In the genomic region with DNA sequence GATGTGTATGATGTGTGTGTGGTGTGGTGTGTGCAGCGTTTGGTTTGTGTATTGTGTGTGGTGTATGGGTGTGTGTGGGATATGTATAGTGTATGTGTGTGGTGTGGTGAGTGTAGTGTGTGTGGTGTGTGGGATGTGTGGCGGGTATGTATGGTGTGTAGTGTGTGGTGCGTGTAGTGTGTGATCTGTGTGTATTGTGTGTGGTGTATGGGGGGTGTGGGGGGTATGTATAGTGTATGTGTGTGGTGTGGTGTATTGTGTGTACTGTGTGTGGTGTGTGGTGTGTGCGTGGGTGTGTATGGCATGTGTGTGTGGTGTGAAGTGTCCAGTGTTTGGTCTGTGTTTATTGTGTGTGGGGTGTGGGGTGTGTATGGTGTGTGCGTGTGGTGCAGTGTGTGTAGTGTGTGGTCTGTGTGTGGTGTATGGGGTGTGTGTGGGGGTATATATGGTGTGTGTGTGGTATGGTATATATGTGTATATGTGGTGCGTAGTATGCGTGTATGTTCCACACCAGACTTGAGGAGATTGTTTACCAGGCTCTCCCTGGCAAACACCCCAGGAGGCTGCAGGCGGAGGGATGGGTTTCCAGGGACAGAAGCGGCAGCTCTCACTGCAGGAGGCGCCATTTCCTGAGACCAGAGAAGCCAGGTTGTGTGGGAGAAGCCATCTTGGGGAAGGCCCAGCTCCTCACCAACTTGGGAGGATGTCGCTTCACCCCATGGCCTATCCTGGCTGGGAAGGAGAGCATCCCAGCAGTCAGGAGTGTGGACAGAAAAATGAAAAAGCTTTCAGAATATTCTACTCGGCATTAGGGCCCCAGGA, we compare ENCODE assay signal across 32 cellular contexts.
DNase-seq lines count a peak whose midpoint lies in the region; ATAC-seq and TF ChIP-seq lines count a peak whose summit lies in the region.
"Had no signal": no experiment of that assay in that cellular context is flagged by ENCODE, and none has a peak within 500 bp of the region (broad histone marks: within the 10 kb centered on the region; RNA-seq: fewer than 3 reads in every experiment).

No MANE protein-coding gene starts in this region.

- no peak overlapping the region for H3K27ac Mint-ChIP-seq in stimulated activated effector memory CD8-positive, alpha-beta T cell treated with anti-CD3 and anti-CD28 coated beads, Interleukin-12 subunit alpha, Interleukin-12 subunit beta, amount 100 ng/mL, for 72 hours
- H3K27ac Mint-ChIP-seq: activated T-helper 1 cell treated with anti-CD3 and anti-CD28 coated beads, Interleukin-12 subunit alpha, Interleukin-12 subunit beta, Interleukin-2, Interleukin-4 antibody, amounts not matched to agents 30 ng/mL and 10 ng/mL and 1 ng/mL, durations not matched to agents 14 hours and 24 hours and 36 hours; type B pancreatic cell had no signal

- peaks cover 4% of the 10 kb centered on the region for H3K9me3 Mint-ChIP-seq in stimulated activated effector memory CD8-positive, alpha-beta T cell treated with anti-CD3 and anti-CD28 coated beads, Interleukin-12 subunit alpha, Interleukin-12 subunit beta, amount 100 ng/mL, for 72 hours
- H3K9me3 Mint-ChIP-seq: activated T-helper 1 cell treated with anti-CD3 and anti-CD28 coated beads, Interleukin-12 subunit alpha, Interleukin-12 subunit beta, Interleukin-2, Interleukin-4 antibody, amounts not matched to agents 30 ng/mL and 10 ng/mL and 1 ng/mL, durations not matched to agents 14 hours and 24 hours and 36 hours; central memory CD8-positive, alpha-beta T cell had no signal

- no peak overlapping the region for H2AFZ ChIP-seq in hepatocyte

- H3K9me2 ChIP-seq in hepatocyte (replicated peaks; ENCODE audit: insufficient read depth) = no peaks in the 10 kb centered on the region

- peaks cover 6% of the 10 kb centered on the region for H3K4me1 Mint-ChIP-seq in stimulated activated effector memory CD8-positive, alpha-beta T cell treated with anti-CD3 and anti-CD28 coated beads, Interleukin-12 subunit alpha, Interleukin-12 subunit beta, amount 100 ng/mL, for 72 hours
- H3K4me1 Mint-ChIP-seq: central memory CD8-positive, alpha-beta T cell had no signal

- TF ChIP-seq CTCF in hepatocyte (IDR thresholded peaks at IDR 0.05; ENCODE audit: poor library complexity) = peak; percentile 20
- no peak for TF ChIP-seq CTCF in left ventricle myocardium inferior (IDR thresholded peaks at IDR 0.05; ENCODE audit: borderline replicate concordance)

- H3K9me3 ChIP-seq in hepatocyte (ENCODE audit: low read depth) (no peaks in the 10 kb centered on the region), left ventricle myocardium inferior (replicated peaks) (peaks cover 18% of the 10 kb centered on the region)
- H3K9me3 ChIP-seq: lower lobe of right lung had no signal

- peak overlapping the region; percentile 68 for H3K27ac ChIP-seq in hepatocyte
- no peak overlapping the region for H3K27ac ChIP-seq in left ventricle myocardium inferior (replicated peaks)
- H3K27ac ChIP-seq: BLaER1 treated with 17β-estradiol and CSF1 and Interleukin-3, amounts not matched to agents 10 nM and 100 nM; lower lobe of right lung had no signal

- peak; percentile 28; the same call in 2 of the 3 replicates for ATAC-seq in SK-N-SH treated with all-trans-retinoic acid at 6 μM for 48 hours
- ATAC-seq in stimulated activated effector memory CD8-positive, alpha-beta T cell treated with anti-CD3 and anti-CD28 coated beads, Interleukin-12 subunit alpha, Interleukin-12 subunit beta, amount 100 ng/mL, for 72 hours = peak; percentile 39
- ATAC-seq: HCT116, PC-3 had no signal

- H3K4me1 ChIP-seq in hepatocyte (ENCODE audit: insufficient read depth) (no peaks in the 10 kb centered on the region), left ventricle myocardium inferior (no peaks in the 10 kb centered on the region)
- H3K4me1 ChIP-seq: BLaER1 treated with 17β-estradiol and CSF1 and Interleukin-3, amounts not matched to agents 10 nM and 100 nM; lower lobe of right lung had no signal

- intact Hi-C loops in left ventricle myocardium inferior (cut with micrococcal nuclease) = no loop called here

- H3K36me3 ChIP-seq in hepatocyte (replicated peaks; ENCODE audit: insufficient read depth, low read depth) = no peaks in the 10 kb centered on the region
- H3K36me3 ChIP-seq in left ventricle myocardium inferior = no peaks in the 10 kb centered on the region
- H3K36me3 ChIP-seq: BLaER1 treated with 17β-estradiol and CSF1 and Interleukin-3, amounts not matched to agents 10 nM and 100 nM; lower lobe of right lung had no signal

- no peaks in the 10 kb centered on the region for H4K20me1 ChIP-seq in hepatocyte (ENCODE audit: insufficient read depth, poor library complexity, severe bottlenecking)
- H4K20me1 ChIP-seq: BLaER1 treated with 17β-estradiol and CSF1 and Interleukin-3, amounts not matched to agents 10 nM and 100 nM had no signal

- no peak overlapping the region for H3K4me2 ChIP-seq in hepatocyte
- H3K4me2 ChIP-seq: BLaER1 treated with 17β-estradiol and CSF1 and Interleukin-3, amounts not matched to agents 10 nM and 100 nM; smooth muscle cell had no signal

- H3K4me3 ChIP-seq in hepatocyte = no peak overlapping the region
- no peak overlapping the region for H3K4me3 ChIP-seq in left ventricle myocardium inferior
- H3K4me3 ChIP-seq: BLaER1 treated with 17β-estradiol and CSF1 and Interleukin-3, amounts not matched to agents 10 nM and 100 nM; lower lobe of right lung; smooth muscle cell had no signal

- no peaks in the 10 kb centered on the region for H3K79me2 ChIP-seq in hepatocyte

- no peak overlapping the region for H3K4me3 Mint-ChIP-seq in stimulated activated effector memory CD8-positive, alpha-beta T cell treated with anti-CD3 and anti-CD28 coated beads, Interleukin-12 subunit alpha, Interleukin-12 subunit beta, amount 100 ng/mL, for 72 hours
- H3K4me3 Mint-ChIP-seq: activated T-helper 1 cell treated with anti-CD3 and anti-CD28 coated beads, Interleukin-12 subunit alpha, Interleukin-12 subunit beta, Interleukin-2, Interleukin-4 antibody, amounts not matched to agents 30 ng/mL and 10 ng/mL and 1 ng/mL, durations not matched to agents 14 hours and 24 hours and 36 hours; central memory CD8-positive, alpha-beta T cell; type B pancreatic cell had no signal

- DNase-seq in NCI-H748 (lab: John Stamatoyannopoulos, UW; ENCODE audit: unreplicated experiment) = peak; percentile 9
- no peak for DNase-seq in NCI-H748 treated with DMSO at 0.1 percent for 48 hours (lab: John Stamatoyannopoulos, UW)
- peak; percentile 30 for DNase-seq in hepatocyte (ENCODE audit: low spot score)
- DNase-seq in stimulated activated effector memory CD8-positive, alpha-beta T cell treated with anti-CD3 and anti-CD28 coated beads, Interleukin-12 subunit alpha, Interleukin-12 subunit beta, amount 100 ng/mL, for 72 hours (ENCODE audit: low spot score in 2 of 2) = no peak
- DNase-seq in stimulated activated CD4-positive, alpha-beta T cell treated with anti-CD3 and anti-CD28 coated beads, Interleukin-12 subunit alpha, Interleukin-12 subunit beta, amount 100 ng/mL, for 4 hours = no peak
- DNase-seq in activated T-cell treated with anti-CD3 and anti-CD28 coated beads, Interleukin-2, amount 50 U/mL, for 48 hours = no peak
- no peak for DNase-seq in left ventricle myocardium inferior
- DNase-seq: activated CD4-positive, alpha-beta T cell treated with anti-CD3 and anti-CD28 coated beads for 48 hours; activated naive CD4-positive, alpha-beta T cell treated with anti-CD3 and anti-CD28 coated beads, Interleukin-2, amount 50 U/mL, for 16 hours; aorta; EL; foreskin fibroblast; hippocampal formation; islet precursor cell; Kasumi-1; lower lobe of right lung; NCI-H1092; NCI-H2029 treated with DMSO at 0.1 percent for 48 hours; NCI-H226; NCI-H82; nucleus accumbens; PC-3; SHP77; stimulated activated CD4-positive, alpha-beta T cell treated with anti-CD3 and anti-CD28 coated beads, Interleukin-4, amount 100 ng/mL, for 24 hours; T-helper 1 cell had no signal

- 85% methylated on average over 10 of the region's 12 CpGs for WGBS in hepatocyte (ENCODE audit: low lambda C conversion rate, missing lambda C conversion rate)

- H3K36me3 Mint-ChIP-seq in stimulated activated effector memory CD8-positive, alpha-beta T cell treated with anti-CD3 and anti-CD28 coated beads, Interleukin-12 subunit alpha, Interleukin-12 subunit beta, amount 100 ng/mL, for 72 hours = no peaks in the 10 kb centered on the region

- H3K27me3 ChIP-seq in hepatocyte (no peaks in the 10 kb centered on the region), left ventricle myocardium inferior (ENCODE audit: low read depth) (no peaks in the 10 kb centered on the region)
- H3K27me3 ChIP-seq: BLaER1 treated with 17β-estradiol and CSF1 and Interleukin-3, amounts not matched to agents 10 nM and 100 nM had no signal

TF ChIP-seq in SK-N-SH treated with all-trans-retinoic acid at 6 μM for 48 hours, 23 proteins besides CTCF, POLR2A, EP300 and RAD21 (continues in another document):
- TF ChIP-seq ZFP3 (CRISPR knock-in tag; IDR thresholded peaks at IDR 0.05) = no peak
- TF ChIP-seq ZNF8 (CRISPR knock-in tag; IDR thresholded peaks at IDR 0.05) = no peak
- no peak for TF ChIP-seq CSDC2 (CRISPR knock-in tag; IDR thresholded peaks at IDR 0.05)
- TF ChIP-seq TOX (CRISPR knock-in tag; IDR thresholded peaks at IDR 0.05; ENCODE audit: borderline replicate concordance) = no peak
- no peak for TF ChIP-seq TCF4 (CRISPR knock-in tag; IDR thresholded peaks at IDR 0.05; ENCODE audit: borderline replicate concordance)
- TF ChIP-seq, protein P1, sequence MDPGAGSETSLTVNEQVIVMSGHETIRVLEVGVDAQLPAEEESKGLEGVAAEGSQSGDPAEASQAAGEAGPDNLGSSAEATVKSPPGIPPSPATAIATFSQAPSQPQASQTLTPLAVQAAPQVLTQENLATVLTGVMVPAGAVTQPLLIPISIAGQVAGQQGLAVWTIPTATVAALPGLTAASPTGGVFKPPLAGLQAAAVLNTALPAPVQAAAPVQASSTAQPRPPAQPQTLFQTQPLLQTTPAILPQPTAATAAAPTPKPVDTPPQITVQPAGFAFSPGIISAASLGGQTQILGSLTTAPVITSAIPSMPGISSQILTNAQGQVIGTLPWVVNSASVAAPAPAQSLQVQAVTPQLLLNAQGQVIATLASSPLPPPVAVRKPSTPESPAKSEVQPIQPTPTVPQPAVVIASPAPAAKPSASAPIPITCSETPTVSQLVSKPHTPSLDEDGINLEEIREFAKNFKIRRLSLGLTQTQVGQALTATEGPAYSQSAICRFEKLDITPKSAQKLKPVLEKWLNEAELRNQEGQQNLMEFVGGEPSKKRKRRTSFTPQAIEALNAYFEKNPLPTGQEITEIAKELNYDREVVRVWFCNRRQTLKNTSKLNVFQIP (CRISPR knock-in tag; IDR thresholded peaks at IDR 0.05; ENCODE audit: borderline replicate concordance, low read depth) = no peak

Comparison
In these comparisons a context has a peak if more than half of its experiments do, and no peak if none do; other contexts are left out.
1. DNase-seq: peak in NCI-H748 (single experiment) and hepatocyte (single experiment); none in NCI-H748 treated with DMSO at 0.1 percent for 48 hours (single experiment), stimulated activated effector memory CD8-positive, alpha-beta T cell treated with anti-CD3 and anti-CD28 coated beads, Interleukin-12 subunit alpha, Interleukin-12 subunit beta, amount 100 ng/mL, for 72 hours (0 of 2), stimulated activated CD4-positive, alpha-beta T cell treated with anti-CD3 and anti-CD28 coated beads, Interleukin-12 subunit alpha, Interleukin-12 subunit beta, amount 100 ng/mL, for 4 hours (single experiment), activated T-cell treated with anti-CD3 and anti-CD28 coated beads, Interleukin-2, amount 50 U/mL, for 48 hours (0 of 2) and left ventricle myocardium inferior (single experiment).